ENCODE assay signal across 8 cellular contexts in the genomic region with DNA sequence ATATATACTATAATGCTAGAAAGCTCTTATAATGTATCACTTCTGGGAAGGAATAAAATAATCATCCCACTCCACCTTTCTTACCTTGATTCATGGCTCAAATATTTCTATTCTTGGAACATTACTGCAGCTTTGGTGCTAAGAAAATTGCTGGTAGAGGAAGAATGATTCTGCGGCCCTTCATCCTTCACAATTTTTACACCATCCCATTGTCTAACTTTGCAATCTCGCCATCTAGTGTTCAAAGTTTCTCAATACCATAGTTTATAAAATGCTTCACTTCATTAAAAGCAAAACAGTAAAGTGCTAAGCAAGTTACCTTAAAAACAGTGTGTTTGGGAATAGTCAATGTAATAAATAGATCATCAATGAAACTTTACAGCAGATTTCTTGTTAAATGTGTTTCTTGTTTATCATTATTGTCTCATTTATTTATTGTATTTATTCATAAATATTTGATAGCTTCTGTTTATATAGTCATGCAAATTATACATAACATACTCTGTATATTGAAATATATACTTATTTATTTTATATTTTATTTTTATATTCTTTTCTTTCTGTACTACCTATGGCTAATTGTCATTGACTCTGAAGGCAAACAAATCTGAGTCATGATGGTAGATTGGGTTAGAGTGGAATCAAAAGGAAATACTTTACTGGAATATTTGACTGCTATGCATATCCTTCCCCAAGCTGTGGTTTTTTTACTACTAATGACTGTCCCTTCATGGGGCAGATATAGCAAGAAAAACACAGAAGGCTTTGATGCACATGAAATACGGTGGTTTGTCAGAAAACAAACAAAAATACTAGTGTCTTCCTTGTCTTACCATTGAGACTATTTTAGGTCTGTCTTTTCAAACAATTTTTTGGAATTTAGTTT.
DNase-seq lines count a peak whose midpoint lies in the region; ATAC-seq and TF ChIP-seq lines count a peak whose summit lies in the region.

No MANE protein-coding gene starts in this region.

- no peak overlapping the region for H2AFZ ChIP-seq in PC-3 (ENCODE audit: low read length)

- no peaks in the 10 kb centered on the region for H3K4me1 Mint-ChIP-seq in activated T-helper 1 cell treated with anti-CD3 and anti-CD28 coated beads, Interleukin-12 subunit alpha, Interleukin-12 subunit beta, Interleukin-2, Interleukin-4 antibody, amounts not matched to agents 30 ng/mL and 10 ng/mL and 1 ng/mL, durations not matched to agents 14 hours and 24 hours and 36 hours (ENCODE audit: low read depth)

- TF ChIP-seq POLR2A in esophagus squamous epithelium (IDR thresholded peaks at IDR 0.05) (no peak), ovary (IDR thresholded peaks at IDR 0.05) (no peak)

- WGBS in esophagus squamous epithelium, 2 donors, result 33 to 39% methylated on average over 3 of the region's 3 CpGs
- 27 to 34% (median 32%) methylated on average over 3 of the region's 3 CpGs for WGBS in ovary, 3 donors

- TF ChIP-seq CTCF in AG09309 (IDR thresholded peaks at IDR 0.05; ENCODE audit: control insufficient read depth, insufficient read depth, low read depth, low read length, missing control alignments) (peak; percentile 48), PC-3 (conservative IDR thresholded peaks at IDR 0.05; ENCODE audit: low read depth, low read length) (peak; percentile 74), esophagus squamous epithelium (IDR thresholded peaks at IDR 0.05) (peak in 5 of 6 experiments; percentile 26 to 63 (median 49)), ovary (IDR thresholded peaks at IDR 0.05) (peak in 2 of 3 donors; percentile 28 to 34)

- no peak overlapping the region; the same call in 1 of the 2 replicates for H3K9ac ChIP-seq in PC-3 (ENCODE audit: low read length)

- ATAC-seq in GM18870 (IDR thresholded peaks at IDR 0.05; ENCODE audit: unreplicated experiment), result peak; percentile 61
- ATAC-seq in PC-3, result peak; percentile 96

- H3K36me3 Mint-ChIP-seq in activated T-helper 1 cell treated with anti-CD3 and anti-CD28 coated beads, Interleukin-12 subunit alpha, Interleukin-12 subunit beta, Interleukin-2, Interleukin-4 antibody, amounts not matched to agents 30 ng/mL and 10 ng/mL and 1 ng/mL, durations not matched to agents 14 hours and 24 hours and 36 hours (ENCODE audit: low read depth), result no peaks in the 10 kb centered on the region

- intact Hi-C loops in PC-3 (cut with micrococcal nuclease), result loop anchor here (1.0 to 5.0 kb wide), 5 partner anchors 75 to 422 kb away; no protein-coding TSS in a partner anchor
- intact Hi-C loops in esophagus squamous epithelium (cut with DNase I), result no loop called here
- intact Hi-C loops in ovary (cut with DNase I), result no loop called here
- intact Hi-C loops in activated T-helper 1 cell treated with anti-CD3 and anti-CD28 coated beads, Interleukin-12 subunit alpha, Interleukin-12 subunit beta, Interleukin-2, Interleukin-4 antibody, amounts not matched to agents 30 ng/mL and 10 ng/mL and 1 ng/mL, durations not matched to agents 14 hours and 24 hours and 36 hours (cut with micrococcal nuclease), result no loop called here

- no peak overlapping the region for H3K27ac Mint-ChIP-seq in activated T-helper 1 cell treated with anti-CD3 and anti-CD28 coated beads, Interleukin-12 subunit alpha, Interleukin-12 subunit beta, Interleukin-2, Interleukin-4 antibody, amounts not matched to agents 30 ng/mL and 10 ng/mL and 1 ng/mL, durations not matched to agents 14 hours and 24 hours and 36 hours

- H3F3A ChIP-seq in PC-3 (ENCODE audit: low read length, unreplicated experiment), result no peaks in the 10 kb centered on the region

- CTCF ChIA-PET in PC-3 (lab: Charles Lee), result interaction anchor here (0.6 to 1.7 kb wide), 4 partner anchors 139 to 316 kb away, joined by 3 to 11 read pairs (median 4); no protein-coding TSS in a partner anchor

- H3K4me3 ChIP-seq in AG09309 (ENCODE audit: control insufficient read depth, low read depth, low read length) (no peak overlapping the region), PC-3 (ENCODE audit: low read length) (no peak overlapping the region), esophagus squamous epithelium (no peak overlapping the region), ovary (no peak overlapping the region)

- no peaks in the 10 kb centered on the region for H3K36me3 ChIP-seq in PC-3 (ENCODE audit: low read depth, low read length)
- H3K36me3 ChIP-seq in esophagus squamous epithelium, result no peaks in the 10 kb centered on the region
- no peaks in the 10 kb centered on the region for H3K36me3 ChIP-seq in ovary

- POLR2A ChIA-PET in PC-3 (lab: Charles Lee; ENCODE audit: unreplicated experiment), result interaction anchor here (0.6 kb wide), 1 partner anchor 680 kb away, joined by 3 read pairs; no protein-coding TSS in a partner anchor

- peaks cover 23% of the 10 kb centered on the region for H3K4me1 ChIP-seq in PC-3 (ENCODE audit: insufficient read depth, low read length)
- no peaks in the 10 kb centered on the region for H3K4me1 ChIP-seq in esophagus squamous epithelium
- H3K4me1 ChIP-seq in ovary (ENCODE audit: insufficient read depth), result no peaks in the 10 kb centered on the region

- no peaks in the 10 kb centered on the region for H4K20me1 ChIP-seq in PC-3 (ENCODE audit: low read length)

- H3K9me3 Mint-ChIP-seq in activated T-helper 1 cell treated with anti-CD3 and anti-CD28 coated beads, Interleukin-12 subunit alpha, Interleukin-12 subunit beta, Interleukin-2, Interleukin-4 antibody, amounts not matched to agents 30 ng/mL and 10 ng/mL and 1 ng/mL, durations not matched to agents 14 hours and 24 hours and 36 hours, result no peaks in the 10 kb centered on the region

- H3K4me2 ChIP-seq in PC-3 (ENCODE audit: low read length), result peak overlapping the region; percentile 53

- DNase-seq in AG09309 (ENCODE audit: low read depth) (no peak), HT1080 (ENCODE audit: low read depth) (peak; percentile 67), PC-3 (peak; percentile 81), esophagus squamous epithelium (lab: John Stamatoyannopoulos, UW) (no peak), ovary (no peak), GM19238 (ENCODE audit: insufficient read length, low spot score) (no peak)
- no peak for DNase-seq in activated T-helper 1 cell treated with anti-CD3 and anti-CD28 coated beads, Interleukin-12 subunit alpha, Interleukin-12 subunit beta, Interleukin-2, Interleukin-4 antibody, amounts not matched to agents 30 ng/mL and 10 ng/mL and 1 ng/mL, durations not matched to agents 14 hours and 24 hours and 36 hours (ENCODE audit: low spot score)

- H3K9me2 ChIP-seq in PC-3 (replicated peaks; ENCODE audit: low read length), result no peaks in the 10 kb centered on the region

- no peak overlapping the region for H3K4me3 Mint-ChIP-seq in activated T-helper 1 cell treated with anti-CD3 and anti-CD28 coated beads, Interleukin-12 subunit alpha, Interleukin-12 subunit beta, Interleukin-2, Interleukin-4 antibody, amounts not matched to agents 30 ng/mL and 10 ng/mL and 1 ng/mL, durations not matched to agents 14 hours and 24 hours and 36 hours

- H3K79me2 ChIP-seq in PC-3 (ENCODE audit: low read length), result no peaks in the 10 kb centered on the region

- no peak for TF ChIP-seq EP300 in ovary (IDR thresholded peaks at IDR 0.05)

- H3K9me3 ChIP-seq in PC-3 (ENCODE audit: low read length) (no peaks in the 10 kb centered on the region), esophagus squamous epithelium (no peaks in the 10 kb centered on the region), ovary (no peaks in the 10 kb centered on the region)

- no peaks in the 10 kb centered on the region for H3K27me3 ChIP-seq in PC-3 (ENCODE audit: low read length)
- no peaks in the 10 kb centered on the region for H3K27me3 ChIP-seq in esophagus squamous epithelium
- no peaks in the 10 kb centered on the region for H3K27me3 ChIP-seq in ovary

- H3K27ac ChIP-seq in PC-3 (ENCODE audit: low read length) (peak overlapping the region; percentile 54), esophagus squamous epithelium (no peak overlapping the region), ovary (no peak overlapping the region)

- H3K27me3 Mint-ChIP-seq in activated T-helper 1 cell treated with anti-CD3 and anti-CD28 coated beads, Interleukin-12 subunit alpha, Interleukin-12 subunit beta, Interleukin-2, Interleukin-4 antibody, amounts not matched to agents 30 ng/mL and 10 ng/mL and 1 ng/mL, durations not matched to agents 14 hours and 24 hours and 36 hours (ENCODE audit: insufficient read depth), result no peaks in the 10 kb centered on the region

- BruUV-seq in PC-3 (replicated peaks; lab: Mats Ljungman, UMichigan), result no TSS peak

Comparison
In these comparisons a context has a peak if more than half of its experiments do, and no peak if none do; other contexts are left out.
1. DNase-seq: peak in HT1080 (single experiment) and PC-3 (single experiment); none in AG09309 (single experiment), esophagus squamous epithelium (single experiment), ovary (0 of 5), GM19238 (single experiment) and activated T-helper 1 cell treated with anti-CD3 and anti-CD28 coated beads, Interleukin-12 subunit alpha, Interleukin-12 subunit beta, Interleukin-2, Interleukin-4 antibody, amounts not matched to agents 30 ng/mL and 10 ng/mL and 1 ng/mL, durations not matched to agents 14 hours and 24 hours and 36 hours (single experiment).
2. Peak in every context shown above with its lines, with median percentiles within 50 percentile points of each other: CTCF ChIP-seq.